8 cellular contexts compared by ENCODE assay signal in genomic region chr2:96815326-96816126, GRCh38. TPM values are rescaled to one million over a fixed set of nuclear protein-coding genes. Genes with fewer than 3 reads are reported as not detected.
DNase-seq lines count a peak whose midpoint lies in the region; ATAC-seq and TF ChIP-seq lines count a peak whose summit lies in the region.

No MANE protein-coding gene starts in this region.

- H3K4me3 ChIP-seq in BE2C (ENCODE audit: low read depth, low read length): peak overlapping the region; percentile 69
- peak overlapping the region; percentile 88 for H3K4me3 ChIP-seq in endodermal cell (ENCODE audit: low read length)
- H3K4me3 ChIP-seq in naive thymus-derived CD4-positive, alpha-beta T cell (ENCODE audit: low read length): peak overlapping the region; percentile 49

- peak overlapping the region; percentile 85 to 94 (median 85) for H3K4me3 Mint-ChIP-seq in T-cell
- peak overlapping the region; percentile 67 for H3K4me3 Mint-ChIP-seq in endodermal cell
- peak overlapping the region; percentile 86 to 96 (median 92) for H3K4me3 Mint-ChIP-seq in naive thymus-derived CD4-positive, alpha-beta T cell

- H3K27me3 ChIP-seq in BE2C (no peaks in the 10 kb centered on the region), endodermal cell (ENCODE audit: control insufficient read depth, insufficient read depth, low read length, poor library complexity, severe bottlenecking) (no peaks in the 10 kb centered on the region)
- no peaks in the 10 kb centered on the region for H3K27me3 ChIP-seq in naive thymus-derived CD4-positive, alpha-beta T cell (ENCODE audit: control insufficient read depth in 2 of 2, insufficient read depth in 2 of 2, low read length in 2 of 2)

- H3K4me1 Mint-ChIP-seq in T-cell (peaks cover 50 to 60% (median 57%) of the 10 kb centered on the region in 3 donors), endodermal cell (peaks cover 39% of the 10 kb centered on the region)
- peaks cover 29 to 55% (median 52%) of the 10 kb centered on the region in 7 donors for H3K4me1 Mint-ChIP-seq in naive thymus-derived CD4-positive, alpha-beta T cell

- POLR2A ChIA-PET in T-cell (lab: Charles Lee): interaction anchor here in 1 of 2 donors (0.8 kb wide), 1 partner anchor 22 kb away, joined by 4 read pairs; no protein-coding TSS in a partner anchor
- POLR2A ChIA-PET in naive thymus-derived CD4-positive, alpha-beta T cell (lab: Charles Lee): interaction anchor here (0.6 to 7.0 kb wide), 11 partner anchors 10 to 147 kb away, joined by 3 to 48 read pairs (median 7); partner anchors contain the start of gene ANKRD39

- H3K9me3 ChIP-seq in BE2C: no peaks in the 10 kb centered on the region
- no peaks in the 10 kb centered on the region for H3K9me3 ChIP-seq in endodermal cell (ENCODE audit: control insufficient read depth, low read length)
- H3K9me3 ChIP-seq in naive thymus-derived CD4-positive, alpha-beta T cell (ENCODE audit: control insufficient read depth in 2 of 3, low read length in 3 of 3): no peaks in the 10 kb centered on the region

- TF ChIP-seq CTCF in BE2C (IDR thresholded peaks at IDR 0.05; ENCODE audit: low read depth, low read length) (no peak), GM10266 (IDR thresholded peaks at IDR 0.05; ENCODE audit: control insufficient read depth, insufficient read depth, low read depth, missing control alignments) (no peak), endodermal cell (conservative IDR thresholded peaks at IDR 0.05) (peak; percentile 29)

- 3 to 4% methylated on average over 12 to 60 of the region's 60 CpGs for WGBS in endodermal cell (ENCODE audit: insufficient coverage in 1 of 2, insufficient read length in 1 of 2), 2 experiments

- H3K9me3 Mint-ChIP-seq in T-cell: no peaks in the 10 kb centered on the region
- H3K9me3 Mint-ChIP-seq in endodermal cell: no peaks in the 10 kb centered on the region
- H3K9me3 Mint-ChIP-seq in naive thymus-derived CD4-positive, alpha-beta T cell: peaks cover 0 to 3% (median 0%) of the 10 kb centered on the region in 11 donors

- peak overlapping the region; percentile 55 for H3K9ac ChIP-seq in endodermal cell (ENCODE audit: extremely low read depth, low read length, poor library complexity, severe bottlenecking)

- H3K27me3 Mint-ChIP-seq in T-cell (no peaks in the 10 kb centered on the region), endodermal cell (ENCODE audit: insufficient read depth) (peaks cover 3% of the 10 kb centered on the region)
- no peaks in the 10 kb centered on the region for H3K27me3 Mint-ChIP-seq in naive thymus-derived CD4-positive, alpha-beta T cell

- H3K27ac Mint-ChIP-seq in T-cell: peak overlapping the region; percentile 93 to 95
- H3K27ac Mint-ChIP-seq in endodermal cell: peak overlapping the region; percentile 79
- H3K27ac Mint-ChIP-seq in naive thymus-derived CD4-positive, alpha-beta T cell: peak overlapping the region; percentile 75 to 96 (median 86)

- peak; percentile 8 for ATAC-seq in HG03571 (IDR thresholded peaks at IDR 0.05; ENCODE audit: unreplicated experiment)
- ATAC-seq in T-cell (replicated peaks in 1 of 4): peak; percentile 2 to 10 (median 8)
- ATAC-seq in naive thymus-derived CD4-positive, alpha-beta T cell: peak; percentile 0
- ATAC-seq in HG03469 (IDR thresholded peaks at IDR 0.05; ENCODE audit: unreplicated experiment): no peak

- H3K36me3 ChIP-seq in BE2C: no peaks in the 10 kb centered on the region
- no peaks in the 10 kb centered on the region for H3K36me3 ChIP-seq in endodermal cell (ENCODE audit: control insufficient read depth, insufficient read depth, low read length)
- peaks cover 0 to 9% (median 0%) of the 10 kb centered on the region in 3 experiments for H3K36me3 ChIP-seq in naive thymus-derived CD4-positive, alpha-beta T cell (ENCODE audit: control insufficient read depth in 2 of 3, insufficient read depth in 3 of 3, low read length in 3 of 3)

- H3K36me3 Mint-ChIP-seq in T-cell (peaks cover 11% of the 10 kb centered on the region), endodermal cell (ENCODE audit: low read depth) (peaks cover 30% of the 10 kb centered on the region)
- peaks cover 0 to 14% (median 4%) of the 10 kb centered on the region in 5 donors for H3K36me3 Mint-ChIP-seq in naive thymus-derived CD4-positive, alpha-beta T cell

- intact Hi-C loops in naive thymus-derived CD4-positive, alpha-beta T cell (cut with micrococcal nuclease): loop anchor here (1.0 to 5.0 kb wide), 20 partner anchors 9 to 668 kb away; partner anchors contain the start of genes ANKRD39 (in 2 of the 2), CNNM4 (in 2 of the 2), KANSL3 (in 2 of the 2) and LMAN2L (in 2 of the 2)

- DNase-seq in BE2C: no peak
- peak; percentile 70 for DNase-seq in GM10266 (ENCODE audit: extremely low spot score)
- DNase-seq in T-cell: peak in 10 of 34 experiments; percentile 10 to 50 (median 22)
- peak; percentile 63 for DNase-seq in endodermal cell
- DNase-seq in naive thymus-derived CD4-positive, alpha-beta T cell: peak in 1 of 9 donors; percentile 40
- no peak for DNase-seq in KG1 (lab: John Stamatoyannopoulos, UW)

- H3K4me1 ChIP-seq in BE2C: no peaks in the 10 kb centered on the region
- H3K4me1 ChIP-seq in endodermal cell (ENCODE audit: control insufficient read depth, insufficient read depth, low read length): peaks cover 6% of the 10 kb centered on the region
- H3K4me1 ChIP-seq in naive thymus-derived CD4-positive, alpha-beta T cell (ENCODE audit: control insufficient read depth in 2 of 2, insufficient read depth in 2 of 2, low read length in 2 of 2): peaks cover 35 to 36% of the 10 kb centered on the region in 2 donors

- CTCF ChIA-PET in T-cell (lab: Charles Lee): interaction anchor here (0.6 to 1.0 kb wide), 7 partner anchors 12 to 1674 kb away, joined by 3 to 5 read pairs (median 3); no protein-coding TSS in a partner anchor
- CTCF ChIA-PET in naive thymus-derived CD4-positive, alpha-beta T cell (lab: Charles Lee): interaction anchor here (0.5 to 2.8 kb wide), 6 partner anchors 15 to 924 kb away, joined by 3 to 13 read pairs (median 3); partner anchors contain the start of gene ANKRD39

- no peak overlapping the region for H3K27ac ChIP-seq in endodermal cell (ENCODE audit: low read depth, low read length)
- peak overlapping the region; percentile 79 for H3K27ac ChIP-seq in naive thymus-derived CD4-positive, alpha-beta T cell (ENCODE audit: low read depth, low read length)

RNA-seq across cellular contexts. Expression of gene CNNM3, which starts 0.5 kb away (rescaled TPM):
- 17.9 TPM for polyA plus RNA-seq in BE2C (2012; ENCODE audit: insufficient read depth, insufficient read length, low read depth)
- 10 to 100 TPM; 44.2 to 55.3 (median 48.0) TPM for total RNA-seq in T-cell
- 10 to 100 TPM; 33.1 to 34.8 TPM for total RNA-seq in endodermal cell
- polyA plus RNA-seq in endodermal cell (2013, experiment 1 of 2): 16.5 TPM
- polyA plus RNA-seq in endodermal cell (2013, experiment 2 of 2): 14.9 TPM
- total RNA-seq in naive thymus-derived CD4-positive, alpha-beta T cell: 10 to 100 TPM; 32.1 to 51.5 (median 44.6) TPM
- polyA plus RNA-seq in naive thymus-derived CD4-positive, alpha-beta T cell: 1 to 10 TPM; 4.0 to 5.8 TPM

RNA-seq across cellular contexts. Expression of gene ANKRD23, which starts 28.3 kb away (rescaled TPM):
- polyA plus RNA-seq in BE2C (2012; ENCODE audit: insufficient read depth, insufficient read length, low read depth): 4.0 TPM
- 10 to 100 TPM; 10.1 to 19.5 (median 16.4) TPM for total RNA-seq in T-cell
- total RNA-seq in endodermal cell: 1 to 10 TPM; 2.6 to 3.6 TPM
- 3.5 TPM for polyA plus RNA-seq in endodermal cell (2013, experiment 1 of 2)
- polyA plus RNA-seq in endodermal cell (2013, experiment 2 of 2): 2.6 TPM
- 10 to 100 TPM in 4 of 5 experiments, 1 to 10 TPM in 1; 9.4 to 19.8 (median 17.8) TPM for total RNA-seq in naive thymus-derived CD4-positive, alpha-beta T cell
- under 1 TPM; 0.64 to 0.87 TPM for polyA plus RNA-seq in naive thymus-derived CD4-positive, alpha-beta T cell

RNA-seq across cellular contexts. Expression of gene ANKRD39, which starts 42.3 kb away (rescaled TPM):
- 28.5 TPM for polyA plus RNA-seq in BE2C (2012; ENCODE audit: insufficient read depth, insufficient read length, low read depth)
- total RNA-seq in T-cell (10 to 100 TPM; 16.9 to 25.0 (median 19.2) TPM), endodermal cell (10 to 100 TPM; 14.6 to 16.7 TPM)
- 13.0 TPM for polyA plus RNA-seq in endodermal cell (2013, experiment 1 of 2)
- 14.1 TPM for polyA plus RNA-seq in endodermal cell (2013, experiment 2 of 2)
- total RNA-seq in naive thymus-derived CD4-positive, alpha-beta T cell: 10 to 100 TPM; 12.0 to 38.4 (median 16.4) TPM
- 10 to 100 TPM; 15.6 to 19.9 TPM for polyA plus RNA-seq in naive thymus-derived CD4-positive, alpha-beta T cell

RNA-seq across cellular contexts. Expression of gene SEMA4C, which starts 54.4 kb away (rescaled TPM):
- polyA plus RNA-seq in BE2C (2012; ENCODE audit: insufficient read depth, insufficient read length, low read depth): 32.7 TPM
- total RNA-seq in T-cell (10 to 100 TPM; 36.3 to 89.0 (median 72.3) TPM), endodermal cell (10 to 100 TPM; 82.5 to 92.1 TPM)
- 76.4 TPM for polyA plus RNA-seq in endodermal cell (2013, experiment 1 of 2)
- 67.9 TPM for polyA plus RNA-seq in endodermal cell (2013, experiment 2 of 2)
- total RNA-seq in naive thymus-derived CD4-positive, alpha-beta T cell: 10 to 100 TPM; 33.5 to 74.7 (median 44.1) TPM
- polyA plus RNA-seq in naive thymus-derived CD4-positive, alpha-beta T cell: 1 to 10 TPM; 3.1 to 5.1 TPM

RNA-seq across cellular contexts. Expression of gene CNNM4, which starts 54.8 kb away (rescaled TPM):
- polyA plus RNA-seq in BE2C (2012; ENCODE audit: insufficient read depth, insufficient read length, low read depth): 4.6 TPM
- total RNA-seq in T-cell: 1 to 10 TPM; 5.3 to 9.4 (median 6.4) TPM
- total RNA-seq in endodermal cell: 10 to 100 TPM; 22.3 to 27.5 TPM
- 11.2 TPM for polyA plus RNA-seq in endodermal cell (2013, experiment 1 of 2)
- 11.5 TPM for polyA plus RNA-seq in endodermal cell (2013, experiment 2 of 2)
- total RNA-seq in naive thymus-derived CD4-positive, alpha-beta T cell: 1 to 10 TPM; 4.6 to 9.5 (median 5.5) TPM
- 1 to 10 TPM; 1.4 to 2.0 TPM for polyA plus RNA-seq in naive thymus-derived CD4-positive, alpha-beta T cell

Comparison
In these comparisons a context has a peak if more than half of its experiments do, and no peak if none do; other contexts are left out.
1. DNase-seq: peak in GM10266 (single experiment) and endodermal cell (single experiment); none in BE2C (single experiment) and KG1 (single experiment).
2. Peak in every context shown above with its lines, with median percentiles within 50 percentile points of each other: H3K4me3 ChIP-seq, H3K27ac Mint-ChIP-seq and H3K4me3 Mint-ChIP-seq.